Comparison of ENCODE assay signal across 26 cellular contexts in genomic region chr21:15506086-15506485, GRCh38.
DNase-seq lines count a peak whose midpoint lies in the region; FAIRE-seq and TF ChIP-seq lines count a peak whose summit lies in the region.
"Had no signal": no experiment of that assay in that cellular context is flagged by ENCODE, and none has a peak within 500 bp of the region (broad histone marks: within the 10 kb centered on the region; RNA-seq: fewer than 3 reads in every experiment).

No MANE protein-coding gene starts in this region.

- H3K9me3 ChIP-seq in hepatocyte (ENCODE audit: low read depth), result no peaks in the 10 kb centered on the region
- H3K9me3 ChIP-seq: BE2C had no signal

- no peaks in the 10 kb centered on the region for H3K9me2 ChIP-seq in hepatocyte (replicated peaks; ENCODE audit: insufficient read depth)

- no peaks in the 10 kb centered on the region for H3K9me3 Mint-ChIP-seq in activated CD4-positive, alpha-beta memory T cell treated with anti-CD3 and anti-CD28 coated beads, Interleukin-2, amount 10 ng/mL, durations not matched to agents 7 days and 5 days
- H3K9me3 Mint-ChIP-seq: CD4-positive, alpha-beta memory T cell; CD8-positive, alpha-beta memory T cell had no signal

- H3K79me2 ChIP-seq in hepatocyte, result no peaks in the 10 kb centered on the region

- no peaks in the 10 kb centered on the region for H3K4me1 Mint-ChIP-seq in activated CD4-positive, alpha-beta memory T cell treated with anti-CD3 and anti-CD28 coated beads, Interleukin-2, amount 10 ng/mL, durations not matched to agents 7 days and 5 days
- H3K4me1 Mint-ChIP-seq: CD14-positive monocyte; CD4-positive, alpha-beta memory T cell; CD4-positive, CD25-positive, alpha-beta regulatory T cell; CD8-positive, alpha-beta memory T cell had no signal

- no peaks in the 10 kb centered on the region for H3K4me1 ChIP-seq in hepatocyte (ENCODE audit: insufficient read depth)
- H3K4me1 ChIP-seq: BE2C had no signal

- H3K27ac ChIP-seq in epithelial cell of prostate, result no peak overlapping the region
- no peak overlapping the region for H3K27ac ChIP-seq in hepatocyte
- H3K27ac ChIP-seq: BLaER1 had no signal

- no peak overlapping the region for H3K27ac Mint-ChIP-seq in activated CD4-positive, alpha-beta memory T cell treated with anti-CD3 and anti-CD28 coated beads, Interleukin-2, amount 10 ng/mL, durations not matched to agents 7 days and 5 days
- H3K27ac Mint-ChIP-seq: CD14-positive monocyte; CD4-positive, alpha-beta memory T cell; CD4-positive, CD25-positive, alpha-beta regulatory T cell had no signal

- no peak for FAIRE-seq in bronchial epithelial cell (lab: Jason Lieb, UNC)
- FAIRE-seq: A204.1, GM12878, GM12892, GM19239 had no signal

- H3K27me3 Mint-ChIP-seq in activated CD4-positive, alpha-beta memory T cell treated with anti-CD3 and anti-CD28 coated beads, Interleukin-2, amount 10 ng/mL, durations not matched to agents 7 days and 5 days, result no peaks in the 10 kb centered on the region
- H3K27me3 Mint-ChIP-seq: CD4-positive, alpha-beta memory T cell; CD8-positive, alpha-beta memory T cell had no signal

- intact Hi-C loops in posterior vena cava (cut with DNase I), result no loop called here

- TF ChIP-seq CTCF in bronchial epithelial cell (IDR thresholded peaks at IDR 0.05; ENCODE audit: insufficient read depth, low read length, severe bottlenecking) (no peak), hepatocyte (IDR thresholded peaks at IDR 0.05; ENCODE audit: poor library complexity) (no peak)

- 88% methylated on average over 1 of the region's 1 CpG for WGBS in hepatocyte (ENCODE audit: low lambda C conversion rate, missing lambda C conversion rate)

- no peak overlapping the region for H2AFZ ChIP-seq in hepatocyte

- H3K4me3 ChIP-seq in bronchial epithelial cell (ENCODE audit: low read depth, low read length), result no peak overlapping the region
- H3K4me3 ChIP-seq in hepatocyte, result no peak overlapping the region
- H3K4me3 ChIP-seq: BLaER1, GM12878 had no signal

- CTCF ChIA-PET in activated CD4-positive, alpha-beta memory T cell treated with anti-CD3 and anti-CD28 coated beads, Interleukin-2, amount 10 ng/mL, durations not matched to agents 7 days and 5 days (lab: Charles Lee), result no interaction called here

- no peak overlapping the region for H3K4me2 ChIP-seq in hepatocyte
- H3K4me2 ChIP-seq: BLaER1 had no signal

- DNase-seq in bronchial epithelial cell (ENCODE audit: low read depth) (peak; percentile 79), epithelial cell of prostate (ENCODE audit: low read depth, low spot score) (peak; percentile 6), hepatocyte (ENCODE audit: low spot score) (no peak), posterior vena cava (ENCODE audit: low spot score) (no peak)
- DNase-seq in activated CD4-positive, alpha-beta memory T cell treated with anti-CD3 and anti-CD28 coated beads, Interleukin-2, amount 10 ng/mL, durations not matched to agents 7 days and 5 days, result no peak
- DNase-seq: 8988T; ACHN; BE2C; C1 segment of cervical spinal cord; CD4-positive, alpha-beta memory T cell; CD4-positive, CD25-positive, alpha-beta regulatory T cell; CD8-positive, alpha-beta memory T cell; COR-L47; DMS 273 treated with DMSO at 0.1 percent for 48 hours; DMS153; DMS53; DMS79; DND-41; EL; GDM1 had no signal

- no peak overlapping the region for H3K4me3 Mint-ChIP-seq in activated CD4-positive, alpha-beta memory T cell treated with anti-CD3 and anti-CD28 coated beads, Interleukin-2, amount 10 ng/mL, durations not matched to agents 7 days and 5 days
- H3K4me3 Mint-ChIP-seq: CD14-positive monocyte; CD4-positive, alpha-beta memory T cell; CD4-positive, CD25-positive, alpha-beta regulatory T cell; CD8-positive, alpha-beta memory T cell had no signal

- H3K27me3 ChIP-seq in bronchial epithelial cell (ENCODE audit: control insufficient read depth, insufficient read depth, low read length) (no peaks in the 10 kb centered on the region), hepatocyte (no peaks in the 10 kb centered on the region)
- H3K27me3 ChIP-seq: BE2C, BLaER1 had no signal

- no peaks in the 10 kb centered on the region for H3K36me3 Mint-ChIP-seq in activated CD4-positive, alpha-beta memory T cell treated with anti-CD3 and anti-CD28 coated beads, Interleukin-2, amount 10 ng/mL, durations not matched to agents 7 days and 5 days (ENCODE audit: low read depth)
- H3K36me3 Mint-ChIP-seq: CD14-positive monocyte; CD4-positive, alpha-beta memory T cell; CD4-positive, CD25-positive, alpha-beta regulatory T cell had no signal

- H3K36me3 ChIP-seq in bronchial epithelial cell (ENCODE audit: control insufficient read depth, insufficient read depth, low read length) (no peaks in the 10 kb centered on the region), hepatocyte (replicated peaks; ENCODE audit: insufficient read depth, low read depth) (no peaks in the 10 kb centered on the region)
- H3K36me3 ChIP-seq: BE2C had no signal

- H4K20me1 ChIP-seq in hepatocyte (ENCODE audit: insufficient read depth, poor library complexity, severe bottlenecking), result no peaks in the 10 kb centered on the region
- H4K20me1 ChIP-seq: BLaER1 had no signal

- POLR2A ChIA-PET in activated CD4-positive, alpha-beta memory T cell treated with anti-CD3 and anti-CD28 coated beads, Interleukin-2, amount 10 ng/mL, durations not matched to agents 7 days and 5 days (lab: Charles Lee), result no interaction called here

Comparison
In these comparisons a context has a peak if more than half of its experiments do, and no peak if none do; other contexts are left out.
1. DNase-seq: peak in bronchial epithelial cell (single experiment) and epithelial cell of prostate (single experiment); none in hepatocyte (single experiment), posterior vena cava (single experiment) and activated CD4-positive, alpha-beta memory T cell treated with anti-CD3 and anti-CD28 coated beads, Interleukin-2, amount 10 ng/mL, durations not matched to agents 7 days and 5 days (single experiment).